ENCODE assay signal across 8 cellular contexts in genomic region chr17:82494236-82495055, GRCh38. TPM values are rescaled to one million over a fixed set of nuclear protein-coding genes. Genes with fewer than 3 reads are reported as not detected.
DNase-seq lines count a peak whose midpoint lies in the region; ATAC-seq and TF ChIP-seq lines count a peak whose summit lies in the region.

No MANE protein-coding gene starts in this region.

- no peaks in the 10 kb centered on the region for H3K36me3 ChIP-seq in iPS-20b (ENCODE audit: insufficient read depth, low read depth, low read length)

- DNase-seq in NCI-H2196 treated with DMSO at 0.1 percent for 48 hours (lab: John Stamatoyannopoulos, UW; ENCODE audit: unreplicated experiment): peak; percentile 66
- peak; percentile 96 for DNase-seq in MCF 10A (ENCODE audit: unreplicated experiment)
- peak; percentile 69 for DNase-seq in smooth muscle cell of the brain vasculature (ENCODE audit: low read depth, low spot score)

- 0 out of 2 replicates have a peak, but pooled peaks cover 3% of the 10 kb centered on the region for H3K4me1 ChIP-seq in iPS-20b (ENCODE audit: insufficient read depth, low read length)

- H3K9me3 Mint-ChIP-seq in MCF 10A (ENCODE audit: unreplicated experiment): no peaks in the 10 kb centered on the region

- peak overlapping the region; percentile 87 for H3K27ac Mint-ChIP-seq in MCF 10A (ENCODE audit: low read depth, unreplicated experiment)

- TF ChIP-seq CTCF in VCaP (conservative IDR thresholded peaks at IDR 0.05) (peak; percentile 80), MCF 10A (IDR thresholded peaks at IDR 0.05; ENCODE audit: unreplicated experiment) (peak; percentile 98)

- peaks cover 10% of the 10 kb centered on the region for H3K36me3 Mint-ChIP-seq in MCF 10A (ENCODE audit: insufficient read depth, unreplicated experiment)

- POLR2A ChIA-PET in MCF 10A (lab: Yijun Ruan, JAX): interaction anchor here (0.5 to 7.0 kb wide), 8 partner anchors 26 to 73 kb away, joined by 3 to 128 read pairs (median 3); partner anchors contain the start of gene FOXK2

- H3K27ac ChIP-seq in VCaP (peak overlapping the region; percentile 45), iPS-20b (ENCODE audit: low read length) (peak overlapping the region; percentile 13)

- peaks cover 39% of the 10 kb centered on the region for H3K4me1 Mint-ChIP-seq in MCF 10A (ENCODE audit: insufficient read depth, unreplicated experiment)

- peak overlapping the region; percentile 68; the same call in 1 of the 2 replicates for H3K9ac ChIP-seq in iPS-20b (ENCODE audit: low read depth, low read length)

- intact Hi-C loops in MCF 10A (cut with micrococcal nuclease): loop anchor here (1.0 to 2.0 kb wide), 4 partner anchors 34 to 142 kb away; partner anchors contain the start of gene CYBC1

- CTCF ChIA-PET in MCF 10A (lab: Yijun Ruan, JAX): interaction anchor here (0.7 to 1.1 kb wide), 5 partner anchors 16 to 56 kb away, joined by 3 to 4 read pairs (median 3); no protein-coding TSS in a partner anchor

- BruUV-seq in MCF 10A (replicated peaks; lab: Mats Ljungman, UMichigan): TSS peak; percentile 99

- no peaks in the 10 kb centered on the region for H3K27me3 Mint-ChIP-seq in MCF 10A (ENCODE audit: insufficient read depth, unreplicated experiment)

- peaks cover 27% of the 10 kb centered on the region for H3K27me3 ChIP-seq in iPS-20b (ENCODE audit: insufficient read depth, low read length)

- no peak overlapping the region for H3K4me3 Mint-ChIP-seq in MCF 10A (ENCODE audit: unreplicated experiment)

- H3K4me3 ChIP-seq in iPS-20b (ENCODE audit: low read length): peak overlapping the region; percentile 59

- no peaks in the 10 kb centered on the region for H3K9me3 ChIP-seq in iPS-20b (ENCODE audit: insufficient read depth, low read depth, low read length)

- ATAC-seq in GM18498 (IDR thresholded peaks at IDR 0.05; ENCODE audit: unreplicated experiment) (peak; percentile 61), HG03045 (IDR thresholded peaks at IDR 0.05; ENCODE audit: unreplicated experiment) (peak; percentile 47), HG02763 (IDR thresholded peaks at IDR 0.05; ENCODE audit: unreplicated experiment) (no peak)

RNA-seq across cellular contexts. Expression of gene FOXK2, which starts 25.1 kb away (rescaled TPM):
- total RNA-seq in MCF 10A (2022): 85.9 and 104 TPM in 2 replicates

RNA-seq across cellular contexts. Expression of gene NARF, which starts 35.9 kb away (rescaled TPM):
- total RNA-seq in MCF 10A (2022): 20.6 TPM in 2 replicates

RNA-seq across cellular contexts. Expression of gene CYBC1, which starts 43.9 kb away (rescaled TPM):
- total RNA-seq in MCF 10A (2022): 38.0 and 45.4 TPM in 2 replicates
